In genomic region chr4:163385466-163385865, GRCh38 we compare ENCODE assay signal across 22 cellular contexts. TPM values are rescaled to one million over a fixed set of nuclear protein-coding genes. Genes with fewer than 3 reads are reported as not detected.
"Had no signal": no experiment of that assay in that cellular context is flagged by ENCODE, and none has a peak within 500 bp of the region (broad histone marks: within the 10 kb centered on the region; RNA-seq: fewer than 3 reads in every experiment).

No MANE protein-coding gene starts in this region.

- H3K4me3 ChIP-seq: sigmoid colon, testis, vagina had no signal

- ATAC-seq: activated CD4-positive, alpha-beta T cell treated with anti-CD3 and anti-CD28 coated beads for 36 hours; activated T-cell treated with anti-CD3 and anti-CD28 coated beads, Interleukin-2, amount 50 U/mL, for 4 hours; left cardiac atrium had no signal

- H3K27me3 ChIP-seq: sigmoid colon, testis, vagina had no signal

- H3K9me3 ChIP-seq: sigmoid colon, testis, vagina had no signal

- H3K4me1 ChIP-seq: sigmoid colon, testis, vagina had no signal

- DNase-seq: activated B cell treated with CpG ODN at 0.5 μM for 24 hours; activated CD4-positive, alpha-beta T cell treated with anti-CD3 and anti-CD28 coated beads for 36 hours; activated CD4-positive, alpha-beta T cell treated with anti-CD3 and anti-CD28 coated beads, Interleukin-2, amount 50 U/mL, for 48 hours; activated CD8-positive, alpha-beta memory T cell treated with anti-CD3 and anti-CD28 coated beads, Interleukin-2, amount 50 U/mL, for 48 hours; activated naive CD4-positive, alpha-beta T cell treated with Interleukin-2 at 50 U/mL for 16 hours; activated naive CD8-positive, alpha-beta T cell treated with anti-CD3 and anti-CD28 coated beads for 36 hours; activated T-cell treated with anti-CD3 and anti-CD28 coated beads, Interleukin-2, amount 50 U/mL, for 4 hours; amniotic stem cell; cerebellar nuclear complex; cortex of kidney; erythroblast; foreskin melanocyte; left cardiac atrium; naive B cell; retina; sigmoid colon; stimulated activated CD4-positive, alpha-beta T cell treated with anti-CD3 and anti-CD28 coated beads, Interleukin-4, amount 100 ng/mL, for 1 hour; stimulated activated naive CD4-positive, alpha-beta T cell; testis had no signal

- H3K27ac ChIP-seq: sigmoid colon, testis, vagina had no signal

- H3K36me3 ChIP-seq: sigmoid colon, vagina had no signal

RNA-seq across cellular contexts. Expression of gene NPY5R, which starts 41.8 kb away (rescaled TPM):
- total RNA-seq: activated B cell treated with CpG ODN at 0.5 μM for 24 hours; activated CD4-positive, alpha-beta T cell treated with anti-CD3 and anti-CD28 coated beads for 36 hours; activated CD8-positive, alpha-beta memory T cell treated with anti-CD3 and anti-CD28 coated beads for 36 hours; activated naive CD8-positive, alpha-beta T cell treated with anti-CD3 and anti-CD28 coated beads for 36 hours; activated T-cell treated with anti-CD3 and anti-CD28 coated beads, Interleukin-2, amount 50 U/mL, for 4 hours; osteoblast; vagina had no signal

RNA-seq across cellular contexts. Expression of gene NPY1R, which starts 53.1 kb away (rescaled TPM):
- total RNA-seq: activated B cell treated with CpG ODN at 0.5 μM for 24 hours; activated CD4-positive, alpha-beta T cell treated with anti-CD3 and anti-CD28 coated beads for 36 hours; activated CD8-positive, alpha-beta memory T cell treated with anti-CD3 and anti-CD28 coated beads for 36 hours; activated naive CD8-positive, alpha-beta T cell treated with anti-CD3 and anti-CD28 coated beads for 36 hours had no signal
